Comparison of ENCODE assay signal across 10 cellular contexts in genomic region chr19:48510421-48511268, GRCh38. TPM values are rescaled to one million over a fixed set of nuclear protein-coding genes. Genes with fewer than 3 reads are reported as not detected.
A peak's percentile ranks its signal among the peaks of the same experiment; 100 is the strongest.
DNase-seq lines count a peak whose midpoint lies in the region; ATAC-seq, FAIRE-seq and TF ChIP-seq lines count a peak whose summit lies in the region.
"Had no signal": no experiment of that assay in that cellular context is flagged by ENCODE, and none has a peak within 500 bp of the region (broad histone marks: within the 10 kb centered on the region; RNA-seq: fewer than 3 reads in every experiment).

No MANE protein-coding gene starts in this region.

- H3K27me3 Mint-ChIP-seq in activated CD8-positive, alpha-beta memory T cell treated with anti-CD3 and anti-CD28 coated beads, Interleukin-2, amount 10 ng/mL, durations not matched to agents 7 days and 5 days: no peaks in the 10 kb centered on the region

- H3K9me3 ChIP-seq in H1 (ENCODE audit: insufficient read depth in 2 of 2, low read depth in 1 of 2, low read length in 1 of 2) (no peaks in the 10 kb centered on the region), mesodermal cell (ENCODE audit: control insufficient read depth, low read length) (no peaks in the 10 kb centered on the region)

- POLR2A ChIA-PET in H1 (lab: Charles Lee; ENCODE audit: partially characterized antibody): interaction anchor here (1.2 to 9.5 kb wide), 8 partner anchors 14 to 121 kb away, joined by 3 to 59 read pairs (median 4); partner anchors contain the start of genes FAM83E, RPL18 and SPHK2

- no peak overlapping the region for H2AK5ac ChIP-seq in H1 (ENCODE audit: low read depth, low read length)

- H3K79me1 ChIP-seq in H1 (ENCODE audit: low read depth, low read length): no peaks in the 10 kb centered on the region

- H4K91ac ChIP-seq in H1 (replicated peaks; ENCODE audit: insufficient read length, low read length): peak overlapping the region; percentile 34

- H3K9me3 Mint-ChIP-seq in activated CD8-positive, alpha-beta memory T cell treated with anti-CD3 and anti-CD28 coated beads, Interleukin-2, amount 10 ng/mL, durations not matched to agents 7 days and 5 days (ENCODE audit: low read depth): no peaks in the 10 kb centered on the region

- no peaks in the 10 kb centered on the region for H3K79me2 ChIP-seq in H1 (ENCODE audit: control insufficient read depth in 1 of 2, insufficient read depth in 2 of 2, low read length in 2 of 2)

- peak overlapping the region; percentile 42 for H4K5ac ChIP-seq in H1 (ENCODE audit: insufficient read length, low read depth, low read length)

- TF ChIP-seq RAD21 in H1 (IDR thresholded peaks at IDR 0.05 in 1 of 2, conservative IDR thresholded peaks at IDR 0.05 in 1 of 2; ENCODE audit: low read depth in 2 of 2, low read length in 2 of 2): no peak

- peaks cover 21% of the 10 kb centered on the region for H3K4me1 Mint-ChIP-seq in activated CD8-positive, alpha-beta memory T cell treated with anti-CD3 and anti-CD28 coated beads, Interleukin-2, amount 10 ng/mL, durations not matched to agents 7 days and 5 days

- peak; percentile 50 for ATAC-seq in activated CD8-positive, alpha-beta memory T cell treated with anti-CD3 and anti-CD28 coated beads, Interleukin-2, amount 10 ng/mL, durations not matched to agents 7 days and 5 days
- ATAC-seq in HG02852 (IDR thresholded peaks at IDR 0.05; ENCODE audit: unreplicated experiment): no peak

- H3K9ac ChIP-seq in H1 (replicated peaks in 1 of 4; ENCODE audit: extremely low read depth in 1 of 4, low read depth in 3 of 4, low read length in 3 of 4): no peak overlapping the region

- H3K36me3 Mint-ChIP-seq in activated CD8-positive, alpha-beta memory T cell treated with anti-CD3 and anti-CD28 coated beads, Interleukin-2, amount 10 ng/mL, durations not matched to agents 7 days and 5 days: no peaks in the 10 kb centered on the region

- no peak for TF ChIP-seq POLR2A in H1 (IDR thresholded peaks at IDR 0.05; ENCODE audit: control extremely low read depth in 1 of 2, low read depth in 2 of 2, low read length in 2 of 2)

- no peak overlapping the region; the same call in 1 of the 2 replicates for H2BK5ac ChIP-seq in H1 (ENCODE audit: low read depth, low read length)

- no peak overlapping the region; the same call in 1 of the 2 replicates for H3K18ac ChIP-seq in H1 (ENCODE audit: extremely low read depth, low read length)

- peaks cover 0 to 5% of the 10 kb centered on the region in 2 experiments for H4K20me1 ChIP-seq in H1 (replicated peaks in 1 of 2; ENCODE audit: control insufficient read depth in 1 of 2, insufficient read depth in 2 of 2, low read length in 2 of 2)

- H2BK120ac ChIP-seq in H1 (replicated peaks; ENCODE audit: low read depth, low read length): no peak overlapping the region

- CTCF ChIA-PET in activated CD8-positive, alpha-beta memory T cell treated with anti-CD3 and anti-CD28 coated beads, Interleukin-2, amount 10 ng/mL, durations not matched to agents 7 days and 5 days (lab: Charles Lee): interaction anchor here (0.9 to 9.6 kb wide), 4 partner anchors 10 to 76 kb away, joined by 3 to 221 read pairs (median 3); no protein-coding TSS in a partner anchor
- CTCF ChIA-PET in H1 (lab: Charles Lee; ENCODE audit: partially characterized antibody): interaction anchor here (0.7 to 9.6 kb wide), 6 partner anchors 23 to 77 kb away, joined by 3 to 353 read pairs (median 4); no protein-coding TSS in a partner anchor

- H3K27ac Mint-ChIP-seq in activated CD8-positive, alpha-beta memory T cell treated with anti-CD3 and anti-CD28 coated beads, Interleukin-2, amount 10 ng/mL, durations not matched to agents 7 days and 5 days: peak overlapping the region; percentile 76

- H3K4me1 ChIP-seq in H1 (replicated peaks in 1 of 4; ENCODE audit: control insufficient read depth in 3 of 4, insufficient read depth in 4 of 4, low read length in 3 of 4) (peaks cover 0 to 20% (median 10%) of the 10 kb centered on the region in 4 experiments; a peak in 5 of 7 replicates), mesodermal cell (ENCODE audit: control insufficient read depth, insufficient read depth, low read length, poor library complexity, severe bottlenecking) (no peaks in the 10 kb centered on the region)

- H2BK15ac ChIP-seq in H1 (ENCODE audit: low read length): no peak overlapping the region

- no peak overlapping the region for H2BK20ac ChIP-seq in H1 (ENCODE audit: low read length)

- peak overlapping the region; percentile 91 to 98 for H3K4me2 ChIP-seq in H1 (ENCODE audit: insufficient read depth in 1 of 2, low read depth in 2 of 2, low read length in 2 of 2)

- H3K14ac ChIP-seq in H1 (ENCODE audit: insufficient read length): no peak overlapping the region

- peak overlapping the region; percentile 76 for H4K8ac ChIP-seq in H1 (ENCODE audit: extremely low read depth, insufficient read depth, low read length)

- H3K27me3 ChIP-seq in H1 (replicated peaks in 1 of 4; ENCODE audit: control insufficient read depth in 3 of 4, extremely low read depth in 1 of 4, insufficient read depth in 3 of 4, low read length in 3 of 4): peaks cover 0 to 12% (median 9%) of the 10 kb centered on the region in 4 experiments; a peak in 4 of 7 replicates

- H3K36me3 ChIP-seq in H1 (ENCODE audit: control insufficient read depth in 2 of 4, insufficient read depth in 4 of 4, low read length in 3 of 4): no peaks in the 10 kb centered on the region
- no peaks in the 10 kb centered on the region for H3K36me3 ChIP-seq in mesodermal cell (ENCODE audit: control insufficient read depth, insufficient read depth, low read length)

- TF ChIP-seq CTCF in H1 (IDR thresholded peaks at IDR 0.05; ENCODE audit: control extremely low read depth in 1 of 3, insufficient read depth in 1 of 3, low read depth in 1 of 3, low read length in 3 of 3): no peak

- peak overlapping the region; percentile 95 for H2AFZ ChIP-seq in H1 (ENCODE audit: low read length)

- no peak overlapping the region for H2BK12ac ChIP-seq in H1 (ENCODE audit: low read depth, low read length)

- H3K27ac ChIP-seq in H1 (ENCODE audit: low read depth, low read length) (no peak overlapping the region), mesodermal cell (ENCODE audit: low read depth, low read length, severe bottlenecking) (no peak overlapping the region)
- H3K27ac ChIP-seq: 22Rv1 had no signal

- peak overlapping the region; percentile 14 for H3K4ac ChIP-seq in H1 (replicated peaks; ENCODE audit: insufficient read length, low read depth, low read length)

- peak; percentile 57 for FAIRE-seq in H1 (lab: Jason Lieb, UNC)
- FAIRE-seq: endometrium had no signal

- TF ChIP-seq EP300 in H1 (IDR thresholded peaks at IDR 0.05; ENCODE audit: borderline replicate concordance in 1 of 2, low read depth in 2 of 2, low read length in 2 of 2): no peak

- H3K4me3 Mint-ChIP-seq in activated CD8-positive, alpha-beta memory T cell treated with anti-CD3 and anti-CD28 coated beads, Interleukin-2, amount 10 ng/mL, durations not matched to agents 7 days and 5 days: peak overlapping the region; percentile 74

- H3K56ac ChIP-seq in H1 (replicated peaks; ENCODE audit: insufficient read length, low read depth, low read length): no peak overlapping the region

- no peak overlapping the region for H3K23ac ChIP-seq in H1 (ENCODE audit: insufficient read length)

- DNase-seq in DMS 273 (lab: John Stamatoyannopoulos, UW; ENCODE audit: unreplicated experiment) (peak; percentile 88), DMS 273 treated with DMSO at 0.1 percent for 48 hours (lab: John Stamatoyannopoulos, UW) (no peak), NCI-H446 treated with DMSO at 0.1 percent for 48 hours (lab: John Stamatoyannopoulos, UW) (peak; percentile 47), H1 (ENCODE audit: low read depth in 1 of 2, low spot score in 2 of 2) (peak in 1 of 2 experiments; percentile 94)
- DNase-seq in activated CD8-positive, alpha-beta memory T cell treated with anti-CD3 and anti-CD28 coated beads, Interleukin-2, amount 10 ng/mL, durations not matched to agents 7 days and 5 days: peak; percentile 87
- DNase-seq in stimulated activated CD8-positive, alpha-beta memory T cell treated with anti-CD3 and anti-CD28 coated beads, Interleukin-2, amount 100 ng/mL, for 48 hours (ENCODE audit: low read depth in 2 of 2): peak; percentile 48 to 62

- H3K4me3 ChIP-seq in H1 (ENCODE audit: extremely low read depth in 1 of 4, insufficient read depth in 2 of 4, low read depth in 3 of 4, low read length in 4 of 4) (peak overlapping the region; percentile 42 to 65 (median 60)), mesodermal cell (ENCODE audit: extremely low read depth, insufficient read depth, low read length, poor library complexity, severe bottlenecking) (peak overlapping the region; percentile 30)

- WGBS in H1 (ENCODE audit: extremely low coverage in 1 of 2, insufficient coverage in 1 of 2, insufficient read length in 1 of 2, insufficient replicate concordance in 2 of 2, low coverage in 1 of 2, low lambda C conversion rate in 2 of 2, missing lambda C conversion rate in 1 of 2), 2 experiments: 6% methylated on average over 23 of the region's 24 CpGs; no CpG with 5 or more reads in 1 of the 2 experiments
- 16% methylated on average over 13 to 17 of the region's 24 CpGs for WGBS in mesodermal cell (ENCODE audit: insufficient coverage in 2 of 2), 2 experiments

- H3K23me2 ChIP-seq in H1 (ENCODE audit: low read depth, low read length): peaks cover 25% of the 10 kb centered on the region

RNA-seq across cellular contexts. Expression of gene LMTK3, which starts 1.0 kb away (rescaled TPM):
- 1 to 10 TPM; 3.5 to 5.3 TPM for total RNA-seq in activated CD8-positive, alpha-beta memory T cell treated with anti-CD3 and anti-CD28 coated beads, Interleukin-2, amount 10 ng/mL, durations not matched to agents 7 days and 5 days
- 12.4 and 13.6 TPM in 2 replicates for total RNA-seq in H1 (2021; fragmentation: NEBNext Ultra II Directional; extraction: Animal tissue kit (Norgen Biotek cat#: 25700))
- polyA plus RNA-seq in H1 (2011; rRNA removed): 2.7 and 7.3 TPM in 2 replicates
- 3.4 TPM for polyA plus RNA-seq in H1 (2011; cell fraction: cytosol; rRNA removed)
- polyA plus RNA-seq in H1 (2011; cell fraction: nucleus; rRNA removed): 11.6 TPM
- polyA plus RNA-seq in H1 (2012, experiment 1 of 2): 6.8 to 10.4 TPM (median 9.6 TPM) in 4 replicates
- 4.1 TPM for polyA plus RNA-seq in H1 (2012, experiment 2 of 2)
- 10.0 TPM for polyA plus RNA-seq in H1 (2013, experiment 1 of 2)
- polyA plus RNA-seq in H1 (2013, experiment 2 of 2): 8.2 TPM
- 0.90 and 1.2 TPM in 2 replicates for polyA minus RNA-seq in H1 (2011; rRNA and poly(A)+ RNA removed)
- 5.9 TPM for polyA minus RNA-seq in H1 (2011; cell fraction: cytosol; rRNA and poly(A)+ RNA removed)
- polyA minus RNA-seq in H1 (2011; cell fraction: nucleus; rRNA and poly(A)+ RNA removed): 5.9 TPM
- 5.9 TPM for polyA plus RNA-seq in mesodermal cell (2013, experiment 1 of 2)
- 5.2 TPM for polyA plus RNA-seq in mesodermal cell (2013, experiment 2 of 2)

RNA-seq across cellular contexts. Expression of gene SULT2B1, which starts 41.3 kb away (rescaled TPM):
- not detected for total RNA-seq in activated CD8-positive, alpha-beta memory T cell treated with anti-CD3 and anti-CD28 coated beads, Interleukin-2, amount 10 ng/mL, durations not matched to agents 7 days and 5 days
- 0.99 and 1.5 TPM in 2 replicates for total RNA-seq in H1 (2021; fragmentation: NEBNext Ultra II Directional; extraction: Animal tissue kit (Norgen Biotek cat#: 25700))
- 2.6 and 3.8 TPM in 2 replicates for polyA plus RNA-seq in H1 (2011; rRNA removed)
- polyA plus RNA-seq in H1 (2011; cell fraction: cytosol; rRNA removed): 2.3 TPM
- 1.2 TPM for polyA plus RNA-seq in H1 (2011; cell fraction: nucleus; rRNA removed)
- polyA plus RNA-seq in H1 (2012, experiment 1 of 2): 1.0 to 2.2 TPM (median 1.6 TPM) in 4 replicates
- 1.00 TPM for polyA plus RNA-seq in H1 (2012, experiment 2 of 2)
- 1.5 TPM for polyA plus RNA-seq in H1 (2013, experiment 1 of 2)
- 1.4 TPM for polyA plus RNA-seq in H1 (2013, experiment 2 of 2)
- 0.59 TPM in 1 of 2 replicates, not detected in the other for polyA minus RNA-seq in H1 (2011; rRNA and poly(A)+ RNA removed)
- 1.2 TPM for polyA minus RNA-seq in H1 (2011; cell fraction: cytosol; rRNA and poly(A)+ RNA removed)
- polyA minus RNA-seq in H1 (2011; cell fraction: nucleus; rRNA and poly(A)+ RNA removed): not detected
- 0.92 TPM for polyA plus RNA-seq in mesodermal cell (2013, experiment 1 of 2)
- polyA plus RNA-seq in mesodermal cell (2013, experiment 2 of 2): 0.66 TPM

RNA-seq across cellular contexts. Expression of gene CYTH2, which starts 41.5 kb away (rescaled TPM):
- total RNA-seq in activated CD8-positive, alpha-beta memory T cell treated with anti-CD3 and anti-CD28 coated beads, Interleukin-2, amount 10 ng/mL, durations not matched to agents 7 days and 5 days: 10 to 100 TPM; 42.5 to 47.8 TPM
- total RNA-seq in H1 (2021; fragmentation: NEBNext Ultra II Directional; extraction: Animal tissue kit (Norgen Biotek cat#: 25700)): 67.7 and 71.4 TPM in 2 replicates
- polyA plus RNA-seq in H1 (2011; rRNA removed): 43.7 and 62.5 TPM in 2 replicates
- polyA plus RNA-seq in H1 (2011; cell fraction: cytosol; rRNA removed): 59.5 TPM
- polyA plus RNA-seq in H1 (2011; cell fraction: nucleus; rRNA removed): 225 TPM
- polyA plus RNA-seq in H1 (2012, experiment 1 of 2): 64.0 to 76.5 TPM (median 71.8 TPM) in 4 replicates
- 35.7 TPM for polyA plus RNA-seq in H1 (2012, experiment 2 of 2)
- 44.2 TPM for polyA plus RNA-seq in H1 (2013, experiment 1 of 2)
- 37.5 TPM for polyA plus RNA-seq in H1 (2013, experiment 2 of 2)
- 53.7 and 70.7 TPM in 2 replicates for polyA minus RNA-seq in H1 (2011; rRNA and poly(A)+ RNA removed)
- polyA minus RNA-seq in H1 (2011; cell fraction: cytosol; rRNA and poly(A)+ RNA removed): 28.7 TPM
- 65.5 TPM for polyA minus RNA-seq in H1 (2011; cell fraction: nucleus; rRNA and poly(A)+ RNA removed)
- 105 TPM for polyA plus RNA-seq in mesodermal cell (2013, experiment 1 of 2)
- 98.2 TPM for polyA plus RNA-seq in mesodermal cell (2013, experiment 2 of 2)

RNA-seq across cellular contexts. Expression of gene KCNJ14, which starts 55.3 kb away (rescaled TPM):
- 1 to 10 TPM in 1 of 2 experiments, under 1 TPM in 1; 0.85 to 1.5 TPM for total RNA-seq in activated CD8-positive, alpha-beta memory T cell treated with anti-CD3 and anti-CD28 coated beads, Interleukin-2, amount 10 ng/mL, durations not matched to agents 7 days and 5 days
- total RNA-seq in H1 (2021; fragmentation: NEBNext Ultra II Directional; extraction: Animal tissue kit (Norgen Biotek cat#: 25700)): 0.89 and 1.0 TPM in 2 replicates
- polyA plus RNA-seq in H1 (2011; rRNA removed): 0.45 and 0.61 TPM in 2 replicates
- polyA plus RNA-seq in H1 (2011; cell fraction: cytosol; rRNA removed): 0.28 TPM
- polyA plus RNA-seq in H1 (2011; cell fraction: nucleus; rRNA removed): 1.3 TPM
- 0.66 to 0.84 TPM (median 0.73 TPM) in 4 replicates for polyA plus RNA-seq in H1 (2012, experiment 1 of 2)
- polyA plus RNA-seq in H1 (2012, experiment 2 of 2): 0.68 TPM
- polyA plus RNA-seq in H1 (2013, experiment 1 of 2): 0.39 TPM
- polyA plus RNA-seq in H1 (2013, experiment 2 of 2): 0.44 TPM
- polyA minus RNA-seq in H1 (2011; rRNA and poly(A)+ RNA removed): 0.68 and 1.9 TPM in 2 replicates
- 0.37 TPM for polyA minus RNA-seq in H1 (2011; cell fraction: cytosol; rRNA and poly(A)+ RNA removed)
- 0.80 TPM for polyA minus RNA-seq in H1 (2011; cell fraction: nucleus; rRNA and poly(A)+ RNA removed)
- 0.70 TPM for polyA plus RNA-seq in mesodermal cell (2013, experiment 1 of 2)
- polyA plus RNA-seq in mesodermal cell (2013, experiment 2 of 2): 0.35 TPM
